9 cellular contexts compared by ENCODE assay signal in the genomic region with DNA sequence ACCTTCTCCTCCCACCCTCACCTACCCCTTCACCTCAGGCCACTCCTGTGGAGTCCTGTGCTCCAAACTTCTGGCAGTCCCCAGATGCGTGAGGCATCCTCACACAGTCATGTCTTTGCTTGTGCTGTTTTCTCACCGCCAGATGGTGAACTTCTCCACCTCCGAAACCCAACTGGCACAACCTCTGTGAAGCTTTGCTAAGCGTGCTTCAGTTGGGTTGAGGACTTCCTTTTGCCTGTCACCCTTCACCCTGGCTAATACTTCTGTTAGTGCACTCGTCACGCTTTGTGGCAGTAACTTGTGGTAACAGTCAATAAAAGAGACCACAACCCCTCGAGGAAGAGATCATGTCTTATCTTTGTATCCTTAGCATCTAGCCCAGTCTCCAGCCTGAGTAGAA. TPM values are rescaled to one million over a fixed set of nuclear protein-coding genes. Genes with fewer than 3 reads are reported as not detected.
DNase-seq lines count a peak whose midpoint lies in the region; ATAC-seq and TF ChIP-seq lines count a peak whose summit lies in the region.
"Had no signal": no experiment of that assay in that cellular context is flagged by ENCODE, and none has a peak within 500 bp of the region (broad histone marks: within the 10 kb centered on the region; RNA-seq: fewer than 3 reads in every experiment).

No MANE protein-coding gene starts in this region.

- no peak overlapping the region for H3K4me3 ChIP-seq in mesendoderm (ENCODE audit: low read length)

- no peaks in the 10 kb centered on the region for H3K36me3 ChIP-seq in mesendoderm (ENCODE audit: control insufficient read depth, insufficient read depth, low read length)

- H3K9ac ChIP-seq in mesendoderm (ENCODE audit: low read length): no peak overlapping the region

- no peak overlapping the region for H2BK5ac ChIP-seq in mesendoderm (ENCODE audit: low read length)

- H3K27ac Mint-ChIP-seq in activated CD8-positive, alpha-beta T cell treated with anti-CD3 and anti-CD28 coated beads for 36 hours: peak overlapping the region; percentile 63

- no peak overlapping the region for H4K8ac ChIP-seq in mesendoderm (ENCODE audit: low read depth, low read length)

- no peaks in the 10 kb centered on the region for H3K79me2 ChIP-seq in mesendoderm (ENCODE audit: control insufficient read depth, insufficient read depth, low read length)

- no peak overlapping the region for H3K4me3 Mint-ChIP-seq in activated CD8-positive, alpha-beta T cell treated with anti-CD3 and anti-CD28 coated beads for 36 hours

- TF ChIP-seq CTCF in activated CD8-positive, alpha-beta T cell treated with anti-CD3 and anti-CD28 coated beads for 36 hours (IDR thresholded peaks at IDR 0.05): no peak

- no peak overlapping the region for H2BK120ac ChIP-seq in mesendoderm (ENCODE audit: low read depth, low read length)

- H4K5ac ChIP-seq in mesendoderm (ENCODE audit: low read length): no peak overlapping the region

- POLR2A ChIA-PET in activated CD8-positive, alpha-beta T cell treated with anti-CD3 and anti-CD28 coated beads for 36 hours (lab: Charles Lee): interaction anchor here (0.7 kb wide), 1 partner anchor 11 kb away, joined by 3 read pairs; no protein-coding TSS in a partner anchor

- H3K27me3 Mint-ChIP-seq in activated CD8-positive, alpha-beta T cell treated with anti-CD3 and anti-CD28 coated beads for 36 hours: no peaks in the 10 kb centered on the region

- CTCF ChIA-PET in activated CD8-positive, alpha-beta T cell treated with anti-CD3 and anti-CD28 coated beads for 36 hours (lab: Charles Lee): interaction anchor here (0.6 to 3.6 kb wide), 9 partner anchors 9 to 53 kb away, joined by 3 to 32 read pairs (median 4); no protein-coding TSS in a partner anchor

- intact Hi-C loops in activated CD8-positive, alpha-beta T cell treated with anti-CD3 and anti-CD28 coated beads for 36 hours (cut with micrococcal nuclease): loop anchor here (2.0 kb wide), 1 partner anchor 53 kb away; no protein-coding TSS in a partner anchor

- ATAC-seq in activated CD8-positive, alpha-beta T cell treated with anti-CD3 and anti-CD28 coated beads for 36 hours: peak; percentile 94
- ATAC-seq in HG03280 (IDR thresholded peaks at IDR 0.05; ENCODE audit: unreplicated experiment): no peak

- no peaks in the 10 kb centered on the region for H3K79me1 ChIP-seq in mesendoderm (ENCODE audit: low read length)

- no peak overlapping the region for H3K27ac ChIP-seq in mesendoderm (ENCODE audit: low read depth, low read length)
- H3K27ac ChIP-seq: 22Rv1 had no signal

- peaks cover 4% of the 10 kb centered on the region for H3K4me1 ChIP-seq in mesendoderm (ENCODE audit: control insufficient read depth, low read depth, low read length)

- DNase-seq in DMS 273 (lab: John Stamatoyannopoulos, UW; ENCODE audit: unreplicated experiment) (peak; percentile 67), DMS 273 treated with DMSO at 0.1 percent for 48 hours (lab: John Stamatoyannopoulos, UW) (no peak), KBM-7 (peak; percentile 99), islet precursor cell (no peak), mesendoderm (no peak)
- peak; percentile 67 for DNase-seq in activated CD8-positive, alpha-beta T cell treated with anti-CD3 and anti-CD28 coated beads for 36 hours
- peak; percentile 11 for DNase-seq in stimulated activated CD4-positive, alpha-beta T cell treated with anti-CD3 and anti-CD28 coated beads, Interleukin-2, amount 100 ng/mL, for 4 hours (ENCODE audit: low read depth)

- H3K18ac ChIP-seq in mesendoderm (ENCODE audit: low read length): no peak overlapping the region

- peaks cover 6% of the 10 kb centered on the region for H3K36me3 Mint-ChIP-seq in activated CD8-positive, alpha-beta T cell treated with anti-CD3 and anti-CD28 coated beads for 36 hours (ENCODE audit: low read depth)

- H3K4ac ChIP-seq in mesendoderm (ENCODE audit: low read depth, low read length): no peak overlapping the region

- H2BK15ac ChIP-seq in mesendoderm (replicated peaks; ENCODE audit: low read depth): no peak overlapping the region

- no peak overlapping the region for H3K4me2 ChIP-seq in mesendoderm (ENCODE audit: low read length)

- no CpG with 5 or more reads among the region's 7 CpGs for WGBS in mesendoderm (ENCODE audit: extremely low coverage, insufficient coverage, low lambda C conversion rate)

- in situ Hi-C loops in KBM-7 (cut with MboI; ENCODE audit: low pct_unique_long_range_greater_than_20kb, low sequenced_read_pairs): no loop called here

- no peaks in the 10 kb centered on the region for H3K27me3 ChIP-seq in mesendoderm (ENCODE audit: insufficient read depth, low read length, poor library complexity)

- H3K56ac ChIP-seq in mesendoderm (ENCODE audit: low read length): no peak overlapping the region

- H3K4me1 Mint-ChIP-seq in activated CD8-positive, alpha-beta T cell treated with anti-CD3 and anti-CD28 coated beads for 36 hours (ENCODE audit: low read depth): peaks cover 30% of the 10 kb centered on the region

- no peak overlapping the region for H2AK5ac ChIP-seq in mesendoderm (ENCODE audit: low read length)

- H3K9me3 Mint-ChIP-seq in activated CD8-positive, alpha-beta T cell treated with anti-CD3 and anti-CD28 coated beads for 36 hours: no peaks in the 10 kb centered on the region

- H3K23ac ChIP-seq in mesendoderm (ENCODE audit: low read length): no peak overlapping the region

RNA-seq across cellular contexts. Expression of gene SKOR1, which starts 42.0 kb away (rescaled TPM):
- total RNA-seq in activated CD8-positive, alpha-beta T cell treated with anti-CD3 and anti-CD28 coated beads for 36 hours: under 1 TPM; 0.09 to 0.25 TPM
- polyA plus RNA-seq in mesendoderm (2013, experiment 1 of 2): 0.07 TPM
- polyA plus RNA-seq in mesendoderm (2013, experiment 2 of 2): 0.08 TPM

RNA-seq across cellular contexts. Expression of gene RNU6-1, which starts 56.5 kb away (rescaled TPM):
- total RNA-seq in activated CD8-positive, alpha-beta T cell treated with anti-CD3 and anti-CD28 coated beads for 36 hours: not detected
- not detected for polyA plus RNA-seq in mesendoderm (2013, experiment 1 of 2)
- not detected for polyA plus RNA-seq in mesendoderm (2013, experiment 2 of 2)

Comparison
In these comparisons a context has a peak if more than half of its experiments do, and no peak if none do; other contexts are left out.
1. DNase-seq: peak in DMS 273 (single experiment), KBM-7 (single experiment), activated CD8-positive, alpha-beta T cell treated with anti-CD3 and anti-CD28 coated beads for 36 hours (single experiment) and stimulated activated CD4-positive, alpha-beta T cell treated with anti-CD3 and anti-CD28 coated beads, Interleukin-2, amount 100 ng/mL, for 4 hours (single experiment); none in DMS 273 treated with DMSO at 0.1 percent for 48 hours (single experiment), islet precursor cell (single experiment) and mesendoderm (single experiment).